1 cellular context compared by ENCODE assay signal in the genomic region with DNA sequence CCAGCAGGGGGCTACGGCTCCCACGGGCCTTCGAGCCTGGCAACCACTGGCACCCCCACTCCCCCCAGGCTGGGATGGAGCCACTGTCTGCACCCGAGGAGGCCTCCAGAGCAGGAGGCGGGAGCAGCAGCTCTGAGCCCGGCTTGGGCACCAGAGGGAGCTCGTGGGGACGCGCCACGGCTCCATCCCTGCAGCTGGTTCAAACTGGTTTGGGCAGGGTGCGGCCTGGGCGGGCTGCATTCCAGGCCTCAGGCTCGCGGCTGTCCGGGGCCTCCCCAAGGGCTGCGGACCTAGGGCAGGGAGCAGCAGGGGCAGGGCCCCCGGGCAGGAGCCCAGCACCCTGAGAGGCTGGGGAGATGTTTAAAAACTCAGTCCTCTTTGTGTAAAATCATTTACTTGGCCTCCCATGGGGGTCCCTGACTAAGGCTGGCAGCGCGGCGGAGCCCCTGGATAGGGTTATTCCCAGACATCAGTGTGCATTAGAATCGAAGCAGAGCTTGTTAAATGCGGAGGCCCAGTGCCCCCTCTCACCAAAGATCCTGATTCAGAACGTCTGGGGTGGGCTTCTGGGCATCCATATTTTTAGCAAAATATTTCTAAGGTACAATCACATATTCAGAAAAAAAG.
A peak's percentile ranks its signal among the peaks of the same experiment; 100 is the strongest.
TF ChIP-seq lines count a peak whose summit lies in the region.

No MANE protein-coding gene starts in this region.

TF ChIP-seq in WTC11, 78 proteins besides CTCF, POLR2A, EP300 and RAD21 (continued from another document and continues in another):
- TF ChIP-seq CBFB (CRISPR knock-in tag; IDR thresholded peaks at IDR 0.05; ENCODE audit: low read depth): no peak
- TF ChIP-seq ZNF121 (CRISPR knock-in tag; IDR thresholded peaks at IDR 0.05): no peak
- TF ChIP-seq ATF1 (CRISPR knock-in tag; IDR thresholded peaks at IDR 0.05): no peak
- no peak for TF ChIP-seq USF1 (CRISPR knock-in tag; IDR thresholded peaks at IDR 0.05)
- TF ChIP-seq CREM (CRISPR knock-in tag; IDR thresholded peaks at IDR 0.05): no peak
- TF ChIP-seq SMAD4 (CRISPR knock-in tag; IDR thresholded peaks at IDR 0.05): no peak
- no peak for TF ChIP-seq JAZF1 (CRISPR knock-in tag; IDR thresholded peaks at IDR 0.05)
- TF ChIP-seq, protein P1, sequence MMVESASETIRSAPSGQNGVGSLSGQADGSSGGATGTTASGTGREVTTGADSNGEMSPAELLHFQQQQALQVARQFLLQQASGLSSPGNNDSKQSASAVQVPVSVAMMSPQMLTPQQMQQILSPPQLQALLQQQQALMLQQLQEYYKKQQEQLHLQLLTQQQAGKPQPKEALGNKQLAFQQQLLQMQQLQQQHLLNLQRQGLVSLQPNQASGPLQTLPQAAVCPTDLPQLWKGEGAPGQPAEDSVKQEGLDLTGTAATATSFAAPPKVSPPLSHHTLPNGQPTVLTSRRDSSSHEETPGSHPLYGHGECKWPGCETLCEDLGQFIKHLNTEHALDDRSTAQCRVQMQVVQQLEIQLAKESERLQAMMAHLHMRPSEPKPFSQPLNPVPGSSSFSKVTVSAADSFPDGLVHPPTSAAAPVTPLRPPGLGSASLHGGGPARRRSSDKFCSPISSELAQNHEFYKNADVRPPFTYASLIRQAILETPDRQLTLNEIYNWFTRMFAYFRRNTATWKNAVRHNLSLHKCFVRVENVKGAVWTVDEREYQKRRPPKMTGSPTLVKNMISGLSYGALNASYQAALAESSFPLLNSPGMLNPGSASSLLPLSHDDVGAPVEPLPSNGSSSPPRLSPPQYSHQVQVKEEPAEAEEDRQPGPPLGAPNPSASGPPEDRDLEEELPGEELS (CRISPR knock-in tag; IDR thresholded peaks at IDR 0.05): 0 out of 2 replicates have a peak, but pooled peaks have one; percentile 42
- TF ChIP-seq ZNF416 (CRISPR knock-in tag; IDR thresholded peaks at IDR 0.05): no peak
- TF ChIP-seq, protein P2, sequence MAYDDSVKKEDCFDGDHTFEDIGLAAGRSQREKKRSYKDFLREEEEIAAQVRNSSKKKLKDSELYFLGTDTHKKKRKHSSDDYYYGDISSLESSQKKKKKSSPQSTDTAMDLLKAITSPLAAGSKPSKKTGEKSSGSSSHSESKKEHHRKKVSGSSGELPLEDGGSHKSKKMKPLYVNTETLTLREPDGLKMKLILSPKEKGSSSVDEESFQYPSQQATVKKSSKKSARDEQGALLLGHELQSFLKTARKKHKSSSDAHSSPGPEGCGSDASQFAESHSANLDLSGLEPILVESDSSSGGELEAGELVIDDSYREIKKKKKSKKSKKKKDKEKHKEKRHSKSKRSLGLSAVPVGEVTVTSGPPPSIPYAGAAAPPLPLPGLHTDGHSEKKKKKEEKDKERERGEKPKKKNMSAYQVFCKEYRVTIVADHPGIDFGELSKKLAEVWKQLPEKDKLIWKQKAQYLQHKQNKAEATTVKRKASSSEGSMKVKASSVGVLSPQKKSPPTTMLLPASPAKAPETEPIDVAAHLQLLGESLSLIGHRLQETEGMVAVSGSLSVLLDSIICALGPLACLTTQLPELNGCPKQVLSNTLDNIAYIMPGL (CRISPR knock-in tag; IDR thresholded peaks at IDR 0.05): peak; percentile 79; the same call in 1 of the 2 replicates
- peak; percentile 94 for TF ChIP-seq TEAD4 (CRISPR knock-in tag; IDR thresholded peaks at IDR 0.05)
- TF ChIP-seq ZNF423 (CRISPR knock-in tag; IDR thresholded peaks at IDR 0.05): peak; percentile 94
- peak; percentile 75 for TF ChIP-seq FOXP1 (CRISPR knock-in tag; IDR thresholded peaks at IDR 0.05; ENCODE audit: borderline replicate concordance)
- TF ChIP-seq, protein P3, sequence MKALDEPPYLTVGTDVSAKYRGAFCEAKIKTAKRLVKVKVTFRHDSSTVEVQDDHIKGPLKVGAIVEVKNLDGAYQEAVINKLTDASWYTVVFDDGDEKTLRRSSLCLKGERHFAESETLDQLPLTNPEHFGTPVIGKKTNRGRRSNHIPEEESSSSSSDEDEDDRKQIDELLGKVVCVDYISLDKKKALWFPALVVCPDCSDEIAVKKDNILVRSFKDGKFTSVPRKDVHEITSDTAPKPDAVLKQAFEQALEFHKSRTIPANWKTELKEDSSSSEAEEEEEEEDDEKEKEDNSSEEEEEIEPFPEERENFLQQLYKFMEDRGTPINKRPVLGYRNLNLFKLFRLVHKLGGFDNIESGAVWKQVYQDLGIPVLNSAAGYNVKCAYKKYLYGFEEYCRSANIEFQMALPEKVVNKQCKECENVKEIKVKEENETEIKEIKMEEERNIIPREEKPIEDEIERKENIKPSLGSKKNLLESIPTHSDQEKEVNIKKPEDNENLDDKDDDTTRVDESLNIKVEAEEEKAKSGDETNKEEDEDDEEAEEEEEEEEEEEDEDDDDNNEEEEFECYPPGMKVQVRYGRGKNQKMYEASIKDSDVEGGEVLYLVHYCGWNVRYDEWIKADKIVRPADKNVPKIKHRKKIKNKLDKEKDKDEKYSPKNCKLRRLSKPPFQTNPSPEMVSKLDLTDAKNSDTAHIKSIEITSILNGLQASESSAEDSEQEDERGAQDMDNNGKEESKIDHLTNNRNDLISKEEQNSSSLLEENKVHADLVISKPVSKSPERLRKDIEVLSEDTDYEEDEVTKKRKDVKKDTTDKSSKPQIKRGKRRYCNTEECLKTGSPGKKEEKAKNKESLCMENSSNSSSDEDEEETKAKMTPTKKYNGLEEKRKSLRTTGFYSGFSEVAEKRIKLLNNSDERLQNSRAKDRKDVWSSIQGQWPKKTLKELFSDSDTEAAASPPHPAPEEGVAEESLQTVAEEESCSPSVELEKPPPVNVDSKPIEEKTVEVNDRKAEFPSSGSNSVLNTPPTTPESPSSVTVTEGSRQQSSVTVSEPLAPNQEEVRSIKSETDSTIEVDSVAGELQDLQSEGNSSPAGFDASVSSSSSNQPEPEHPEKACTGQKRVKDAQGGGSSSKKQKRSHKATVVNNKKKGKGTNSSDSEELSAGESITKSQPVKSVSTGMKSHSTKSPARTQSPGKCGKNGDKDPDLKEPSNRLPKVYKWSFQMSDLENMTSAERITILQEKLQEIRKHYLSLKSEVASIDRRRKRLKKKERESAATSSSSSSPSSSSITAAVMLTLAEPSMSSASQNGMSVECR (CRISPR knock-in tag; IDR thresholded peaks at IDR 0.05; ENCODE audit: borderline replicate concordance): peak; percentile 29; the same call in 1 of the 2 replicates
- TF ChIP-seq, protein P4, sequence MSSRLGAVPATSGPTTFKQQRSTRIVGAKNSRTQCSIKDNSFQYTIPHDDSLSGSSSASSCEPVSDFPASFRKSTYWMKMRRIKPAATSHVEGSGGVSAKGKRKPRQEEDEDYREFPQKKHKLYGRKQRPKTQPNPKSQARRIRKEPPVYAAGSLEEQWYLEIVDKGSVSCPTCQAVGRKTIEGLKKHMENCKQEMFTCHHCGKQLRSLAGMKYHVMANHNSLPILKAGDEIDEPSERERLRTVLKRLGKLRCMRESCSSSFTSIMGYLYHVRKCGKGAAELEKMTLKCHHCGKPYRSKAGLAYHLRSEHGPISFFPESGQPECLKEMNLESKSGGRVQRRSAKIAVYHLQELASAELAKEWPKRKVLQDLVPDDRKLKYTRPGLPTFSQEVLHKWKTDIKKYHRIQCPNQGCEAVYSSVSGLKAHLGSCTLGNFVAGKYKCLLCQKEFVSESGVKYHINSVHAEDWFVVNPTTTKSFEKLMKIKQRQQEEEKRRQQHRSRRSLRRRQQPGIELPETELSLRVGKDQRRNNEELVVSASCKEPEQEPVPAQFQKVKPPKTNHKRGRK (CRISPR knock-in tag; IDR thresholded peaks at IDR 0.05; ENCODE audit: borderline replicate concordance): no peak
- TF ChIP-seq NFE2L1 (CRISPR knock-in tag; IDR thresholded peaks at IDR 0.05): no peak
- TF ChIP-seq ZMAT4 (CRISPR knock-in tag; IDR thresholded peaks at IDR 0.05): no peak
- no peak for TF ChIP-seq NR2C2 (CRISPR knock-in tag; IDR thresholded peaks at IDR 0.05)
- no peak for TF ChIP-seq PRDM15 (CRISPR knock-in tag; IDR thresholded peaks at IDR 0.05)
- TF ChIP-seq FOXK1 (CRISPR knock-in tag; IDR thresholded peaks at IDR 0.05): peak; percentile 41; the same call in 1 of the 2 replicates
- peak; percentile 93 for TF ChIP-seq TEAD1 (CRISPR knock-in tag; IDR thresholded peaks at IDR 0.05)
- no peak for TF ChIP-seq AR (CRISPR knock-in tag; IDR thresholded peaks at IDR 0.05)
- no peak for TF ChIP-seq TP53 (CRISPR knock-in tag; IDR thresholded peaks at IDR 0.05)
- TF ChIP-seq ZNF317 (CRISPR knock-in tag; IDR thresholded peaks at IDR 0.05; ENCODE audit: borderline replicate concordance, low read depth): 0 out of 2 replicates have a peak, but pooled peaks have one; percentile 33
- TF ChIP-seq ZBTB21 (CRISPR knock-in tag; IDR thresholded peaks at IDR 0.05; ENCODE audit: borderline replicate concordance): no peak
- no peak for TF ChIP-seq ZNF425 (CRISPR knock-in tag; conservative IDR thresholded peaks at IDR 0.05)
- TF ChIP-seq, protein P5, sequence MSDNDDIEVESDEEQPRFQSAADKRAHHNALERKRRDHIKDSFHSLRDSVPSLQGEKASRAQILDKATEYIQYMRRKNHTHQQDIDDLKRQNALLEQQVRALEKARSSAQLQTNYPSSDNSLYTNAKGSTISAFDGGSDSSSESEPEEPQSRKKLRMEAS (CRISPR knock-in tag; IDR thresholded peaks at IDR 0.05): peak; percentile 66
